ENCODE assay signal across 9 cellular contexts in genomic region chr2:18378020-18378653, GRCh38.
A peak's percentile ranks its signal among the peaks of the same experiment; 100 is the strongest.
DNase-seq lines count a peak whose midpoint lies in the region; ATAC-seq, FAIRE-seq and TF ChIP-seq lines count a peak whose summit lies in the region.
"Had no signal": no experiment of that assay in that cellular context is flagged by ENCODE, and none has a peak within 500 bp of the region (broad histone marks: within the 10 kb centered on the region; RNA-seq: fewer than 3 reads in every experiment).

No MANE protein-coding gene starts in this region.

- peak; percentile 83 for FAIRE-seq in GM18507 (lab: Jason Lieb, UNC)

- TF ChIP-seq CTCF in C4-2B (conservative IDR thresholded peaks at IDR 0.05): peak; percentile 84
- TF ChIP-seq CTCF in VCaP (conservative IDR thresholded peaks at IDR 0.05): peak; percentile 82
- TF ChIP-seq CTCF in prostate gland (IDR thresholded peaks at IDR 0.05): peak; percentile 32 to 75 (median 70)

- H3K27ac ChIP-seq in C4-2B (no peak overlapping the region), VCaP (no peak overlapping the region), prostate gland (no peak overlapping the region)

- no peak for TF ChIP-seq POLR2A in prostate gland (IDR thresholded peaks at IDR 0.05)

- H3K4me1 ChIP-seq in prostate gland (replicated peaks): no peaks in the 10 kb centered on the region

- no peaks in the 10 kb centered on the region for H3K27me3 ChIP-seq in prostate gland (replicated peaks; ENCODE audit: insufficient read depth)

- no peaks in the 10 kb centered on the region for H3K36me3 ChIP-seq in prostate gland

- WGBS in prostate gland: 44% methylated on average over 4 of the region's 4 CpGs

- intact Hi-C loops in prostate gland (cut with DNase I): loop anchor here (5.0 to 10.0 kb wide), 3 partner anchors 193 to 653 kb away; no protein-coding TSS in a partner anchor

- H3K9me3 ChIP-seq in prostate gland: no peaks in the 10 kb centered on the region

- DNase-seq in GM18507 (ENCODE audit: extremely low spot score, insufficient read length, low read depth) (no peak), NCI-H1105 treated with DMSO at 0.1 percent for 48 hours (lab: John Stamatoyannopoulos, UW) (peak; percentile 44), germinal center (ENCODE audit: low spot score) (peak; percentile 34), prostate gland (ENCODE audit: low spot score) (peak; percentile 23)

- ATAC-seq in HG02798 (IDR thresholded peaks at IDR 0.05; ENCODE audit: poor library complexity, unreplicated experiment): peak; percentile 88
- no peak for ATAC-seq in activated CD4-positive, CD25-positive, alpha-beta regulatory T cell treated with anti-CD3 and anti-CD28 coated beads, Interleukin-2, amount 50 U/mL, for 24 hours
- ATAC-seq: left colon had no signal

- H3K4me3 ChIP-seq in prostate gland: no peak overlapping the region
